In genomic region chr9:134135343-134136116, GRCh38 we compare ENCODE assay signal across 8 cellular contexts. TPM values are rescaled to one million over a fixed set of nuclear protein-coding genes. Genes with fewer than 3 reads are reported as not detected.
DNase-seq lines count a peak whose midpoint lies in the region; ATAC-seq and TF ChIP-seq lines count a peak whose summit lies in the region.

Gene WDR5 (plus strand): TSS chr9:134136082. CDS start chr9:134139878, 3,796 bp downstream.

- H3K4me3 ChIP-seq in adipocyte (ENCODE audit: low read length) (peak within 1 kb of the TSS; percentile 96), cardiac muscle cell (peak within 1 kb of the TSS; percentile 65), parathyroid adenoma (ENCODE audit: low read depth, low read length) (peak within 1 kb of the TSS; percentile 85), thyroid gland (replicated peaks in 1 of 3) (peak within 1 kb of the TSS; percentile 84 to 95 (median 92))

- H3K36me3 Mint-ChIP-seq in HFFc6 (ENCODE audit: low read depth) (peaks cover 20% of the 10 kb centered on the region), T-cell (peaks cover 10% of the 10 kb centered on the region)

- H3K27ac ChIP-seq in cardiac muscle cell = peak within 1 kb of the TSS; percentile 77
- peak within 1 kb of the TSS; percentile 91 for H3K27ac ChIP-seq in parathyroid adenoma
- peak within 1 kb of the TSS; percentile 85 to 90 (median 89) for H3K27ac ChIP-seq in thyroid gland

- H3K36me3 ChIP-seq in adipocyte (ENCODE audit: control insufficient read depth, insufficient read depth, low read length, severe bottlenecking) = peaks cover 9% of the 10 kb centered on the region
- H3K36me3 ChIP-seq in cardiac muscle cell = peaks cover under 1% of the 10 kb centered on the region
- no peaks in the 10 kb centered on the region for H3K36me3 ChIP-seq in parathyroid adenoma (ENCODE audit: control insufficient read depth, insufficient read depth, low read length)
- peaks cover 0 to 2% of the 10 kb centered on the region in 2 donors for H3K36me3 ChIP-seq in thyroid gland

- H3K4me3 Mint-ChIP-seq in HFFc6 (peak within 1 kb of the TSS; percentile 90), T-cell (peak within 1 kb of the TSS; percentile 87 to 93 (median 88))

- TF ChIP-seq CTCF in HFFc6 (IDR thresholded peaks at IDR 0.05) (peak; percentile 61), cardiac muscle cell (IDR thresholded peaks at IDR 0.05; ENCODE audit: low read depth, low read length) (peak; percentile 30), parathyroid adenoma (IDR thresholded peaks at IDR 0.05) (peak; percentile 16), thyroid gland (IDR thresholded peaks at IDR 0.05) (peak in 2 of 6 experiments; percentile 11 to 16)

- peak within 1 kb of the TSS; percentile 97 for H3K9ac ChIP-seq in adipocyte (ENCODE audit: low read length)
- peak within 1 kb of the TSS; percentile 67 for H3K9ac ChIP-seq in parathyroid adenoma

- peak in 1 of 2 donors; percentile 73 for TF ChIP-seq POLR2A in thyroid gland (IDR thresholded peaks at IDR 0.05)

- peak within 1 kb of the TSS; percentile 91 for H2AFZ ChIP-seq in parathyroid adenoma

- H3K4me1 Mint-ChIP-seq in HFFc6 (ENCODE audit: low read depth) (peaks cover 37% of the 10 kb centered on the region), T-cell (peaks cover 40 to 51% (median 45%) of the 10 kb centered on the region in 3 donors)

- H3K4me1 ChIP-seq in adipocyte (ENCODE audit: control insufficient read depth, insufficient read depth, low read length) (peaks cover 42% of the 10 kb centered on the region), cardiac muscle cell (ENCODE audit: low read depth) (peaks cover 10% of the 10 kb centered on the region), parathyroid adenoma (peaks cover 8% of the 10 kb centered on the region), thyroid gland (peaks cover 47 to 60% of the 10 kb centered on the region in 2 donors)

- H3K27me3 ChIP-seq in adipocyte (replicated peaks; ENCODE audit: control insufficient read depth, insufficient read depth, low read length) (no peaks in the 10 kb centered on the region), cardiac muscle cell (no peaks in the 10 kb centered on the region), parathyroid adenoma (ENCODE audit: control insufficient read depth, insufficient read depth, low read length) (no peaks in the 10 kb centered on the region), thyroid gland (no peaks in the 10 kb centered on the region)

- H3K9me3 Mint-ChIP-seq in HFFc6 = no peaks in the 10 kb centered on the region
- no peaks in the 10 kb centered on the region for H3K9me3 Mint-ChIP-seq in T-cell

- H3K27ac Mint-ChIP-seq in HFFc6 (peak within 1 kb of the TSS; percentile 72), T-cell (peak within 1 kb of the TSS; percentile 92 to 94)

- H3K27me3 Mint-ChIP-seq in HFFc6 (ENCODE audit: insufficient read depth) (no peaks in the 10 kb centered on the region; the same call in none of the 2 replicates), T-cell (no peaks in the 10 kb centered on the region)

- CTCF ChIA-PET in T-cell (lab: Charles Lee) = interaction anchor here in 1 of 2 donors (0.5 to 1.8 kb wide), 5 partner anchors 28 to 765 kb away, joined by 3 to 6 read pairs (median 5); partner anchors contain the start of gene RNU6ATAC

- POLR2A ChIA-PET in T-cell (lab: Charles Lee) = interaction anchor here (0.5 to 1.1 kb wide), 5 partner anchors 29 to 139 kb away, joined by 3 to 7 read pairs (median 3); partner anchors contain the start of gene RNU6ATAC (in 1 of the 2)

- intact Hi-C loops in thyroid gland (cut with DNase I) = loop anchor here (10.0 kb wide), 1 partner anchor 71 kb away; the partner anchor contains the start of gene BRD3

- WGBS in thyroid gland, 2 donors = 0 to 1% methylated on average over 45 to 54 of the region's 81 CpGs

- H3K79me2 ChIP-seq in parathyroid adenoma = peaks cover 7% of the 10 kb centered on the region

- peak; percentile 78 to 90 (median 79) for ATAC-seq in T-cell (replicated peaks in 1 of 4)

- H3K4me2 ChIP-seq in parathyroid adenoma (ENCODE audit: low read length) = peak within 1 kb of the TSS; percentile 98

- DNase-seq in GM04504 (ENCODE audit: low read depth) = peak; percentile 74
- DNase-seq in HFFc6 = peak; percentile 84
- peak; percentile 88 for DNase-seq in NCI-H1105 (lab: John Stamatoyannopoulos, UW)
- DNase-seq in T-cell = peak; percentile 75 to 92 (median 86)
- DNase-seq in adipocyte (ENCODE audit: low read depth) = peak; percentile 96
- peak; percentile 92 to 96 for DNase-seq in cardiac muscle cell (ENCODE audit: low read depth in 1 of 2, low spot score in 1 of 2)
- peak; percentile 89 to 91 for DNase-seq in thyroid gland

- H3K9me3 ChIP-seq in adipocyte (ENCODE audit: control insufficient read depth, low read length) (no peaks in the 10 kb centered on the region), cardiac muscle cell (ENCODE audit: low read depth) (no peaks in the 10 kb centered on the region), parathyroid adenoma (ENCODE audit: control insufficient read depth, low read length) (no peaks in the 10 kb centered on the region), thyroid gland (no peaks in the 10 kb centered on the region)

RNA-seq across cellular contexts. Expression of gene WDR5, which starts in this region (rescaled TPM):
- 10 to 100 TPM; 24.6 to 31.1 (median 26.8) TPM for total RNA-seq in HFFc6 (2021; fragmentation: NEBNext Ultra II Directional; extraction: Animal tissue kit (Norgen Biotek cat#: 25700))
- total RNA-seq in T-cell (10 to 100 TPM; 17.5 to 38.3 (median 30.9) TPM), cardiac muscle cell (26.0 and 27.3 TPM in 2 replicates), thyroid gland (10 to 100 TPM; 24.1 to 40.1 (median 27.1) TPM)
- polyA plus RNA-seq in cardiac muscle cell = 21.0 and 27.3 TPM in 2 replicates

Comparison
In these comparisons a context has a peak if more than half of its experiments do, and no peak if none do; other contexts are left out.
1. Peak in every context shown above with its lines: DNase-seq, ATAC-seq, H3K4me3 ChIP-seq and H3K27ac ChIP-seq.